Comparison of ENCODE assay signal across 8 cellular contexts in the genomic region with DNA sequence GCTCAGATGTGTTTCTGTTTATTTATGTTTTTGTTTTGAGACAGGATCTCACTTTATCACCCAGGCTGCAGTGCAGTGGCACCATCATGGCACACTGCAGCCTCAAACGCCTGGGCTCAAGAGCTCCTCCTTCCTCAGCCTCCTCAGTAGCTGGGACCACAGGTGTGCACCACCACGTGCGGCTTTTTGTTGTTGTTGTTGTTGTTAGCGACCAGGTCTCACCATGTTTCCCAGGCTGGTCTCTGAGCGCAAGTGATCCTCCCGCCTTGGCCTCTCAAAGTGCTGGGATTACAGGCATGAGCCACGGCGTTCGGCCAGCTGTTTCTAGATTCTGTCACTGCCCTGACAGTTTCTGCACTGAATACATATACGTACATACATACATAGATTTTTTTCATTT. TPM values are rescaled to one million over a fixed set of nuclear protein-coding genes. Genes with fewer than 3 reads are reported as not detected.
DNase-seq lines count a peak whose midpoint lies in the region; ATAC-seq and TF ChIP-seq lines count a peak whose summit lies in the region.
"Not testable (repeated sequence)": the region's sequence is repeated elsewhere in the genome, so short reads cannot be mapped to it uniquely, and the experiment has no call there.

No MANE protein-coding gene starts in this region.

- WGBS in hepatocyte (ENCODE audit: low lambda C conversion rate, missing lambda C conversion rate) = 72% methylated on average over 10 of the region's 10 CpGs

- not testable (repeated sequence) for H3K27me3 Mint-ChIP-seq in CD4-positive, CD25-positive, alpha-beta regulatory T cell; activated CD8-positive, alpha-beta memory T cell treated with anti-CD3 and anti-CD28 coated beads, Interleukin-2, amount 10 ng/mL, durations not matched to agents 7 days and 5 days

- not testable (repeated sequence) for H3F3A ChIP-seq in neural cell (ENCODE audit: insufficient read depth, low read length, poor library complexity, severe bottlenecking)

- not testable (repeated sequence) for H3K27me3 ChIP-seq in CD4-positive, CD25-positive, alpha-beta regulatory T cell (ENCODE audit: control insufficient read depth, insufficient read depth, low read length); HUES6 (ENCODE audit: control insufficient read depth, insufficient read depth, low read length); NT2/D1 (ENCODE audit: insufficient read depth, insufficient read length); hepatocyte; neural cell (ENCODE audit: insufficient read depth, low read depth, low read length); subcutaneous abdominal adipose tissue (ENCODE audit: control insufficient read depth in 5 of 5, insufficient read depth in 4 of 5, low read length in 5 of 5)

- H3K4me3 ChIP-seq in CD4-positive, CD25-positive, alpha-beta regulatory T cell (ENCODE audit: low read depth, low read length) = peak overlapping the region; percentile 90
- H3K4me3 ChIP-seq in HUES6 (ENCODE audit: low read depth, low read length) (peak overlapping the region; percentile 70), NT2/D1 (ENCODE audit: insufficient read length, low read depth) (peak overlapping the region; percentile 27), coronary artery (peak overlapping the region; percentile 85), hepatocyte (peak overlapping the region; percentile 57), neural cell (ENCODE audit: low read length) (peak overlapping the region; percentile 66), subcutaneous abdominal adipose tissue (ENCODE audit: low read depth in 1 of 5, low read length in 5 of 5) (peak overlapping the region; percentile 62 to 77 (median 65))

- not testable (repeated sequence) for DNase-seq in CD4-positive, CD25-positive, alpha-beta regulatory T cell; NT2/D1 (ENCODE audit: low read depth, low spot score); activated CD8-positive, alpha-beta memory T cell treated with anti-CD3 and anti-CD28 coated beads, Interleukin-2, amount 10 ng/mL, durations not matched to agents 7 days and 5 days; coronary artery (ENCODE audit: low spot score); hepatocyte (ENCODE audit: low spot score)

- peaks cover 0 to 11% (median 5%) of the 10 kb centered on the region in 4 donors for H3K4me1 Mint-ChIP-seq in CD4-positive, CD25-positive, alpha-beta regulatory T cell
- not testable (repeated sequence) for H3K4me1 Mint-ChIP-seq in activated CD8-positive, alpha-beta memory T cell treated with anti-CD3 and anti-CD28 coated beads, Interleukin-2, amount 10 ng/mL, durations not matched to agents 7 days and 5 days

- not testable (repeated sequence) for H3K9ac ChIP-seq in HUES6 (ENCODE audit: low read length); NT2/D1 (ENCODE audit: insufficient read length, low read depth)
- H3K9ac ChIP-seq in neural cell (ENCODE audit: low read length) (peak overlapping the region; percentile 73), subcutaneous abdominal adipose tissue (ENCODE audit: low read length in 5 of 5) (peak overlapping the region in 2 of 5 donors; percentile 42 to 69)

- H2AFZ ChIP-seq in hepatocyte = peak overlapping the region; percentile 57
- peak overlapping the region; percentile 89 for H2AFZ ChIP-seq in neural cell (ENCODE audit: low read depth, low read length)

- H3K36me3 ChIP-seq in CD4-positive, CD25-positive, alpha-beta regulatory T cell (ENCODE audit: control insufficient read depth, insufficient read depth, low read length); HUES6 (ENCODE audit: control insufficient read depth, insufficient read depth, low read length); NT2/D1 (ENCODE audit: insufficient read depth, insufficient read length, low read length); hepatocyte (replicated peaks; ENCODE audit: insufficient read depth, low read depth); neural cell (ENCODE audit: insufficient read depth, low read length); subcutaneous abdominal adipose tissue (ENCODE audit: control insufficient read depth in 5 of 5, insufficient read depth in 5 of 5, low read length in 5 of 5): not testable (repeated sequence)

- H3K36me3 Mint-ChIP-seq in CD4-positive, CD25-positive, alpha-beta regulatory T cell; activated CD8-positive, alpha-beta memory T cell treated with anti-CD3 and anti-CD28 coated beads, Interleukin-2, amount 10 ng/mL, durations not matched to agents 7 days and 5 days: not testable (repeated sequence)

- not testable (repeated sequence) for H3K9me3 Mint-ChIP-seq in CD4-positive, CD25-positive, alpha-beta regulatory T cell; activated CD8-positive, alpha-beta memory T cell treated with anti-CD3 and anti-CD28 coated beads, Interleukin-2, amount 10 ng/mL, durations not matched to agents 7 days and 5 days (ENCODE audit: low read depth)

- peak overlapping the region; percentile 88 to 95 (median 90) for H3K4me3 Mint-ChIP-seq in CD4-positive, CD25-positive, alpha-beta regulatory T cell
- H3K4me3 Mint-ChIP-seq in activated CD8-positive, alpha-beta memory T cell treated with anti-CD3 and anti-CD28 coated beads, Interleukin-2, amount 10 ng/mL, durations not matched to agents 7 days and 5 days = peak overlapping the region; percentile 89

- not testable (repeated sequence) for TF ChIP-seq CTCF in coronary artery (IDR thresholded peaks at IDR 0.05); hepatocyte (IDR thresholded peaks at IDR 0.05; ENCODE audit: poor library complexity); neural cell (IDR thresholded peaks at IDR 0.05; ENCODE audit: poor library complexity, severe bottlenecking)

- not testable (repeated sequence) for H3K9me3 ChIP-seq in CD4-positive, CD25-positive, alpha-beta regulatory T cell (ENCODE audit: control insufficient read depth in 2 of 2, low read length in 2 of 2); HUES6 (ENCODE audit: control insufficient read depth, insufficient read depth, low read depth, low read length); NT2/D1 (ENCODE audit: insufficient read depth, low read length); hepatocyte (ENCODE audit: low read depth); neural cell (ENCODE audit: low read length); subcutaneous abdominal adipose tissue (ENCODE audit: control insufficient read depth in 5 of 5, low read length in 5 of 5)

- H3K4me2 ChIP-seq in hepatocyte (peak overlapping the region; percentile 69), neural cell (ENCODE audit: low read length) (peak overlapping the region; percentile 46)

- CTCF ChIA-PET in activated CD8-positive, alpha-beta memory T cell treated with anti-CD3 and anti-CD28 coated beads, Interleukin-2, amount 10 ng/mL, durations not matched to agents 7 days and 5 days (lab: Charles Lee) = not testable (repeated sequence)

- H3K4me1 ChIP-seq in CD4-positive, CD25-positive, alpha-beta regulatory T cell (ENCODE audit: control insufficient read depth, insufficient read depth, low read length, poor library complexity, severe bottlenecking); HUES6 (ENCODE audit: control insufficient read depth, insufficient read depth, low read length); NT2/D1 (ENCODE audit: insufficient read depth, insufficient read length); hepatocyte (ENCODE audit: insufficient read depth); subcutaneous abdominal adipose tissue (ENCODE audit: control insufficient read depth in 5 of 5, insufficient read depth in 5 of 5, low read length in 5 of 5): not testable (repeated sequence)

- ATAC-seq in CD4-positive, CD25-positive, alpha-beta regulatory T cell (ENCODE audit: low read depth in 2 of 2); activated CD8-positive, alpha-beta memory T cell treated with anti-CD3 and anti-CD28 coated beads, Interleukin-2, amount 10 ng/mL, durations not matched to agents 7 days and 5 days: not testable (repeated sequence)

- H3K79me2 ChIP-seq in hepatocyte (peaks cover 13% of the 10 kb centered on the region), neural cell (replicated peaks; ENCODE audit: insufficient read depth, low read length) (peaks cover 18% of the 10 kb centered on the region)

- peak overlapping the region; percentile 23 for H3K27ac ChIP-seq in CD4-positive, CD25-positive, alpha-beta regulatory T cell (ENCODE audit: insufficient read depth, low read length, poor library complexity, severe bottlenecking)
- not testable (repeated sequence) for H3K27ac ChIP-seq in HUES6 (ENCODE audit: low read depth, low read length); coronary artery; subcutaneous abdominal adipose tissue (ENCODE audit: low read depth, low read length)
- H3K27ac ChIP-seq in hepatocyte (peak overlapping the region; percentile 71), neural cell (ENCODE audit: low read length) (peak overlapping the region; percentile 83)

- not testable (repeated sequence) for H3K9me2 ChIP-seq in hepatocyte (replicated peaks; ENCODE audit: insufficient read depth); neural cell (ENCODE audit: insufficient read depth, low read length)

- TF ChIP-seq EP300 in neural cell (conservative IDR thresholded peaks at IDR 0.05; ENCODE audit: poor library complexity, severe bottlenecking) = not testable (repeated sequence)

- not testable (repeated sequence) for TF ChIP-seq RAD21 in neural cell (conservative IDR thresholded peaks at IDR 0.05)

- H4K20me1 ChIP-seq in hepatocyte (ENCODE audit: insufficient read depth, poor library complexity, severe bottlenecking); neural cell (ENCODE audit: insufficient read depth): not testable (repeated sequence)

- peak overlapping the region; percentile 76 to 86 (median 83) for H3K27ac Mint-ChIP-seq in CD4-positive, CD25-positive, alpha-beta regulatory T cell
- H3K27ac Mint-ChIP-seq in activated CD8-positive, alpha-beta memory T cell treated with anti-CD3 and anti-CD28 coated beads, Interleukin-2, amount 10 ng/mL, durations not matched to agents 7 days and 5 days = peak overlapping the region; percentile 72

RNA-seq across cellular contexts. Expression of a gene that starts 1.1 kb away (rescaled TPM):
- 4.6 TPM for total RNA-seq in CD4-positive, CD25-positive, alpha-beta regulatory T cell
- 1 to 10 TPM in 2 of 4 donors, under 1 TPM in 2; 0.06 to 2.3 (median 1.2) TPM for polyA plus RNA-seq in CD4-positive, CD25-positive, alpha-beta regulatory T cell
- total RNA-seq in activated CD8-positive, alpha-beta memory T cell treated with anti-CD3 and anti-CD28 coated beads, Interleukin-2, amount 10 ng/mL, durations not matched to agents 7 days and 5 days = under 1 TPM; 0.44 to 0.96 TPM
- 4.8 and 5.4 TPM in 2 replicates for total RNA-seq in hepatocyte
- polyA plus RNA-seq in hepatocyte = 1.8 and 1.9 TPM in 2 replicates
- 20.5 and 21.1 TPM in 2 replicates for polyA plus RNA-seq in neural cell
- 73.9 and 82.5 TPM in 2 replicates for polyA minus RNA-seq in neural cell

RNA-seq across cellular contexts. Expression of a gene that starts 25.8 kb away (rescaled TPM):
- not detected for total RNA-seq in CD4-positive, CD25-positive, alpha-beta regulatory T cell
- not detected for polyA plus RNA-seq in CD4-positive, CD25-positive, alpha-beta regulatory T cell
- total RNA-seq in activated CD8-positive, alpha-beta memory T cell treated with anti-CD3 and anti-CD28 coated beads, Interleukin-2, amount 10 ng/mL, durations not matched to agents 7 days and 5 days = not detected
- not detected in 2 replicates for total RNA-seq in hepatocyte
- polyA plus RNA-seq in hepatocyte = not detected in 2 replicates
- polyA plus RNA-seq in neural cell = not detected in 2 replicates
- polyA minus RNA-seq in neural cell = not detected in 2 replicates

Comparison
In these comparisons a context has a peak if more than half of its experiments do, and no peak if none do; other contexts are left out.
1. H3K4me3 ChIP-seq: peak in every context shown above with its lines; median percentile 90 in CD4-positive, CD25-positive, alpha-beta regulatory T cell; 85 in coronary artery; 70 in HUES6; 66 in neural cell; 65 in subcutaneous abdominal adipose tissue; 57 in hepatocyte; 27 in NT2/D1.